Comparison of ENCODE assay signal across 8 cellular contexts in the genomic region with DNA sequence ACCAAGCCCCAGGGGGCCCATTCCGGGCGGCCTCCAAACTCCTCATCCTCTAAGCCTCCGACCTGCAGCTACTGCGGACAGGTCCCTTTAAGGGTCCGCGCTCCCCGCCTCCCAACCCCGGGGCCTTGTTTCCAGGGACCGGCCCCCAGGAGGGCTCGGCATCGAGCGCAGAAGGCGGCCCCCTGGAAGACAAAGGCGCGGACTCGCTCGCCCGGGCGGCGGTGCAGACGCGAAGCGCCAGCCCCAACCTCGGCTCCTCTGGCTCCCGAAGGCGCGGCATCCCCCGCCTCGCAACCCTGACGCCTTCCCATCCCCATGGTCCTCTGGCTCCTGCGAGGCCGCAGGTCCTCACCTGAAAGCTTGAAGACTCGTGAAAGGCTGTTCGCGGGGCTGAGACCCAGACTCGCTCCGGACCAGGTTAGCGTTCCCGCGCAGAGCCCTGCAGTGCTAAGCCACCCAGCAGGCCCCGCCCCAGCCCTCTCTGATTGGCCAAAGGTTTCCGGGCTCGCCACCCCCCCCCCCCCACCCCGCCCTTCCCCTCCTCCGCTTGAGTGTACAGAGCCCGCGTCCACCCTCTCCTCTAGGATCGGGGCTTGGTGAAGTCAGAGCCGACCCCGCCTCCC. TPM values are rescaled to one million over a fixed set of nuclear protein-coding genes. Genes with fewer than 3 reads are reported as not detected.
DNase-seq lines count a peak whose midpoint lies in the region; ATAC-seq and TF ChIP-seq lines count a peak whose summit lies in the region.

A gene (minus strand): TSS at position 426 of the 623 bp plus-strand sequence.

- peak in 1 of 2 donors; percentile 13 for TF ChIP-seq POLR2A in uterus (IDR thresholded peaks at IDR 0.05)

- intact Hi-C loops in CD4-positive, alpha-beta T cell (cut with DNase I, micrococcal nuclease) = loop anchor here in 1 of 2 experiments (10.0 kb wide), 1 partner anchor 138 kb away; a partner anchor contains a TSS
- intact Hi-C loops in uterus (cut with DNase I; ENCODE audit: low total_unique reads) = no loop called here

- CTCF ChIA-PET in CD4-positive, alpha-beta T cell (lab: Charles Lee) = no interaction called here

- H3K4me3 ChIP-seq in astrocyte of the spinal cord (ENCODE audit: low read depth, low read length) = peak within 1 kb of the TSS; percentile 49
- H3K4me3 ChIP-seq in retinal pigment epithelial cell (ENCODE audit: low read length) = peak within 1 kb of the TSS; percentile 47
- H3K4me3 ChIP-seq in uterus = peak within 1 kb of the TSS; percentile 32 to 35

- no peaks in the 10 kb centered on the region for H3K9me3 ChIP-seq in CD4-positive, alpha-beta T cell (ENCODE audit: control insufficient read depth, low read length)
- no peaks in the 10 kb centered on the region for H3K9me3 ChIP-seq in uterus

- peaks cover 42% of the 10 kb centered on the region for H3K27me3 Mint-ChIP-seq in CD4-positive, alpha-beta T cell

- H3K4me3 Mint-ChIP-seq in CD4-positive, alpha-beta T cell = peak within 1 kb of the TSS; percentile 83

- POLR2A ChIA-PET in CD4-positive, alpha-beta T cell (lab: Charles Lee) = no interaction called here

- H3K27me3 ChIP-seq in CD4-positive, alpha-beta T cell (ENCODE audit: control insufficient read depth, insufficient read depth, low read length) = peaks cover 21% of the 10 kb centered on the region
- no peaks in the 10 kb centered on the region for H3K27me3 ChIP-seq in uterus

- H3K36me3 ChIP-seq in uterus = no peaks in the 10 kb centered on the region

- in situ Hi-C loops in astrocyte of the spinal cord (cut with HindIII; ENCODE audit: low sequenced_read_pairs) = no loop called here

- H3K4me1 Mint-ChIP-seq in CD4-positive, alpha-beta T cell (ENCODE audit: low read depth) = peaks cover 4% of the 10 kb centered on the region

- no peak for TF ChIP-seq CTCF in CD4-positive, alpha-beta T cell (IDR thresholded peaks at IDR 0.05)
- TF ChIP-seq CTCF in astrocyte of the spinal cord (IDR thresholded peaks at IDR 0.05; ENCODE audit: low read depth, low read length) = no peak
- no peak for TF ChIP-seq CTCF in retinal pigment epithelial cell (conservative IDR thresholded peaks at IDR 0.05; ENCODE audit: low read depth, low read length)
- no peak for TF ChIP-seq CTCF in uterus (IDR thresholded peaks at IDR 0.05)

- no peak within 1 kb of the TSS for H3K27ac ChIP-seq in CD4-positive, alpha-beta T cell (ENCODE audit: low read depth, low read length)
- H3K27ac ChIP-seq in uterus = peak within 1 kb of the TSS; percentile 64 to 83

- ATAC-seq in CD4-positive, alpha-beta T cell (ENCODE audit: poor library complexity) = peak; percentile 88
- peak; percentile 81 for ATAC-seq in GM21737 (IDR thresholded peaks at IDR 0.05; ENCODE audit: unreplicated experiment)

- H3K36me3 Mint-ChIP-seq in CD4-positive, alpha-beta T cell (ENCODE audit: low read depth) = no peaks in the 10 kb centered on the region

- peak; percentile 11 to 55 (median 32) for DNase-seq in CD4-positive, alpha-beta T cell
- DNase-seq in NCI-H1092 (lab: John Stamatoyannopoulos, UW) (peak; percentile 79), T-helper 9 cell (peak; percentile 28), astrocyte of the spinal cord (ENCODE audit: low read depth, low spot score) (peak; percentile 56), hippocampal formation (lab: John Stamatoyannopoulos, UW) (peak; percentile 9 to 43), retinal pigment epithelial cell (ENCODE audit: low read depth) (no peak), uterus (peak; percentile 72 to 77)

- H3K9me3 Mint-ChIP-seq in CD4-positive, alpha-beta T cell = no peaks in the 10 kb centered on the region

- no peaks in the 10 kb centered on the region for H3K4me1 ChIP-seq in uterus

- H3K27ac Mint-ChIP-seq in CD4-positive, alpha-beta T cell = no peak within 1 kb of the TSS

RNA-seq across cellular contexts. Expression of the gene that starts here (rescaled TPM):
- not detected for total RNA-seq in CD4-positive, alpha-beta T cell
- 10 to 100 TPM in 1 of 4 donors, 1 to 10 TPM in 1, under 1 TPM in 1, not detected in 1; 0.88 to 12.7 (median 4.7) TPM for total RNA-seq in uterus

Comparison
In these comparisons a context has a peak if more than half of its experiments do, and no peak if none do; other contexts are left out.
1. Peak in DNase-seq and ATAC-seq in CD4-positive, alpha-beta T cell; RNA of the gene not detected or under 1 TPM.